In genomic region chr7:66920256-66920655, GRCh38 we compare ENCODE assay signal across 8 cellular contexts. TPM values are rescaled to one million over a fixed set of nuclear protein-coding genes. Genes with fewer than 3 reads are reported as not detected.
DNase-seq lines count a peak whose midpoint lies in the region; ATAC-seq and TF ChIP-seq lines count a peak whose summit lies in the region.

No MANE protein-coding gene starts in this region.

- no peaks in the 10 kb centered on the region for H3K27me3 ChIP-seq in lower lobe of right lung (ENCODE audit: low read depth)
- no peaks in the 10 kb centered on the region for H3K27me3 ChIP-seq in upper lobe of left lung

- peaks cover 11% of the 10 kb centered on the region for H3K36me3 Mint-ChIP-seq in activated naive CD4-positive, alpha-beta T cell treated with anti-CD3 and anti-CD28 coated beads, Interleukin-2, amount 10 ng/mL, durations not matched to agents 7 days and 5 days
- peaks cover 16 to 22% of the 10 kb centered on the region in 2 donors for H3K36me3 Mint-ChIP-seq in activated naive CD4-positive, alpha-beta T cell treated with anti-CD3 and anti-CD28 coated beads, Interleukin-2, amount 50 U/mL, for 72 hours

- no peak for ATAC-seq in activated naive CD4-positive, alpha-beta T cell treated with anti-CD3 and anti-CD28 coated beads, Interleukin-2, amount 50 U/mL, for 72 hours
- no peak for ATAC-seq in lower lobe of right lung
- ATAC-seq in upper lobe of left lung (ENCODE audit: low FRiP score in 2 of 2) = no peak
- no peak for ATAC-seq in HG03439 (IDR thresholded peaks at IDR 0.05; ENCODE audit: unreplicated experiment)

- TF ChIP-seq EP300 in upper lobe of left lung (IDR thresholded peaks at IDR 0.05) = no peak

- H3K4me1 ChIP-seq in lower lobe of right lung = peaks cover 36% of the 10 kb centered on the region
- H3K4me1 ChIP-seq in upper lobe of left lung = peaks cover 20 to 42% (median 23%) of the 10 kb centered on the region in 4 donors

- 88 to 93% methylated on average over 3 of the region's 3 CpGs for WGBS in upper lobe of left lung, 2 donors

- H3K27ac ChIP-seq in lower lobe of right lung (peak overlapping the region; percentile 91), upper lobe of left lung (no peak overlapping the region)

- H3K9me3 ChIP-seq in lower lobe of right lung (no peaks in the 10 kb centered on the region), upper lobe of left lung (no peaks in the 10 kb centered on the region)

- H3K36me3 ChIP-seq in lower lobe of right lung (peaks cover 6% of the 10 kb centered on the region), upper lobe of left lung (peaks cover 0 to 5% (median 2%) of the 10 kb centered on the region in 4 donors)

- DNase-seq in activated naive CD4-positive, alpha-beta T cell treated with anti-CD3 and anti-CD28 coated beads, Interleukin-2, amount 10 ng/mL, durations not matched to agents 7 days and 5 days = no peak
- no peak for DNase-seq in activated naive CD4-positive, alpha-beta T cell (lab: John Stamatoyannopoulos, UW)
- DNase-seq in activated naive CD4-positive, alpha-beta T cell treated with anti-CD3 and anti-CD28 coated beads, Interleukin-2, amount 50 U/mL, for 72 hours (ENCODE audit: low spot score in 2 of 2) = no peak
- DNase-seq in lower lobe of right lung = no peak
- DNase-seq in upper lobe of left lung = no peak
- DNase-seq in stimulated activated CD4-positive, alpha-beta T cell treated with anti-CD3 and anti-CD28 coated beads, Interleukin-2, amount 100 ng/mL, for 24 hours = no peak
- DNase-seq in stimulated activated CD4-positive, alpha-beta T cell treated with anti-CD3 and anti-CD28 coated beads, Interleukin-1b, Interleukin-23, amount 100 ng/mL, for 48 hours = no peak

- H3K4me1 Mint-ChIP-seq in activated naive CD4-positive, alpha-beta T cell treated with anti-CD3 and anti-CD28 coated beads, Interleukin-2, amount 10 ng/mL, durations not matched to agents 7 days and 5 days = peaks cover 34% of the 10 kb centered on the region

- TF ChIP-seq POLR2A in upper lobe of left lung (IDR thresholded peaks at IDR 0.05) = no peak

- CTCF ChIA-PET in activated naive CD4-positive, alpha-beta T cell treated with anti-CD3 and anti-CD28 coated beads, Interleukin-2, amount 10 ng/mL, durations not matched to agents 7 days and 5 days (lab: Charles Lee) = interaction anchor here (0.6 kb wide), 1 partner anchor 311 kb away, joined by 3 read pairs; no protein-coding TSS in a partner anchor

- TF ChIP-seq CTCF in lower lobe of right lung (IDR thresholded peaks at IDR 0.05) (no peak), upper lobe of left lung (IDR thresholded peaks at IDR 0.05) (no peak)

- peak overlapping the region; percentile 5 for H3K27ac Mint-ChIP-seq in activated naive CD4-positive, alpha-beta T cell treated with anti-CD3 and anti-CD28 coated beads, Interleukin-2, amount 10 ng/mL, durations not matched to agents 7 days and 5 days
- peak overlapping the region; percentile 55 to 88 for H3K27ac Mint-ChIP-seq in activated naive CD4-positive, alpha-beta T cell treated with anti-CD3 and anti-CD28 coated beads, Interleukin-2, amount 50 U/mL, for 72 hours

- H3K4me3 ChIP-seq in lower lobe of right lung (peak overlapping the region; percentile 98), upper lobe of left lung (peak overlapping the region; percentile 45 to 99 (median 86))

- H3K4me3 Mint-ChIP-seq in activated naive CD4-positive, alpha-beta T cell treated with anti-CD3 and anti-CD28 coated beads, Interleukin-2, amount 10 ng/mL, durations not matched to agents 7 days and 5 days = peak overlapping the region; percentile 49

- no peaks in the 10 kb centered on the region for H3K27me3 Mint-ChIP-seq in activated naive CD4-positive, alpha-beta T cell treated with anti-CD3 and anti-CD28 coated beads, Interleukin-2, amount 10 ng/mL, durations not matched to agents 7 days and 5 days

- intact Hi-C loops in lower lobe of right lung (cut with DNase I) = no loop called here

- H3K9me3 Mint-ChIP-seq in activated naive CD4-positive, alpha-beta T cell treated with anti-CD3 and anti-CD28 coated beads, Interleukin-2, amount 10 ng/mL, durations not matched to agents 7 days and 5 days = no peaks in the 10 kb centered on the region
- H3K9me3 Mint-ChIP-seq in activated naive CD4-positive, alpha-beta T cell treated with anti-CD3 and anti-CD28 coated beads, Interleukin-2, amount 50 U/mL, for 72 hours = no peaks in the 10 kb centered on the region

RNA-seq across cellular contexts. Expression of gene TMEM248, which starts 0.8 kb away (rescaled TPM):
- 10 to 100 TPM; 67.4 to 81.1 TPM for total RNA-seq in activated naive CD4-positive, alpha-beta T cell treated with anti-CD3 and anti-CD28 coated beads, Interleukin-2, amount 50 U/mL, for 72 hours
- total RNA-seq in lower lobe of right lung (103 TPM), upper lobe of left lung (100 to 1,000 TPM in 5 of 6 donors, 10 to 100 TPM in 1; 55.5 to 153 (median 111) TPM)
